ENCODE assay signal across 21 cellular contexts in genomic region chr13:21568854-21569253, GRCh38. TPM values are rescaled to one million over a fixed set of nuclear protein-coding genes. Genes with fewer than 3 reads are reported as not detected.
DNase-seq lines count a peak whose midpoint lies in the region; ATAC-seq and TF ChIP-seq lines count a peak whose summit lies in the region.
"Had no signal": no experiment of that assay in that cellular context is flagged by ENCODE, and none has a peak within 500 bp of the region (broad histone marks: within the 10 kb centered on the region; RNA-seq: fewer than 3 reads in every experiment).

No MANE protein-coding gene starts in this region.

- TF ChIP-seq CTCF in GM12865 (IDR thresholded peaks at IDR 0.05; ENCODE audit: insufficient read depth, low read depth, low read length, missing control alignments) (no peak), activated B cell treated with CpG ODN at 0.5 μM for 24 hours (IDR thresholded peaks at IDR 0.05) (no peak), neural cell (IDR thresholded peaks at IDR 0.05; ENCODE audit: poor library complexity, severe bottlenecking) (no peak), H9 (conservative IDR thresholded peaks at IDR 0.05) (no peak)

- no peak overlapping the region for H3K27ac Mint-ChIP-seq in activated B cell treated with CpG ODN at 0.5 μM for 24 hours
- no peak overlapping the region for H3K27ac Mint-ChIP-seq in H9

- no peak overlapping the region for H3K4me2 ChIP-seq in neural cell (ENCODE audit: low read length)
- H3K4me2 ChIP-seq in H9 (ENCODE audit: insufficient read depth, insufficient read length, low read length): no peak overlapping the region

- no peaks in the 10 kb centered on the region for H3K36me3 ChIP-seq in neural cell (ENCODE audit: insufficient read depth, low read length)

- no peak for TF ChIP-seq EP300 in neural cell (conservative IDR thresholded peaks at IDR 0.05; ENCODE audit: poor library complexity, severe bottlenecking)

- H3K23me2 ChIP-seq in H9 (ENCODE audit: insufficient read length, low read depth, low read length, poor library complexity, severe bottlenecking): no peaks in the 10 kb centered on the region

- CTCF ChIA-PET in activated B cell treated with CpG ODN at 0.5 μM for 24 hours (lab: Charles Lee): no interaction called here

- no peak overlapping the region for H3K56ac ChIP-seq in H9 (ENCODE audit: insufficient read length, low read depth, low read length)

- H4K20me1 ChIP-seq in neural cell (ENCODE audit: insufficient read depth): no peaks in the 10 kb centered on the region
- no peaks in the 10 kb centered on the region for H4K20me1 ChIP-seq in H9 (ENCODE audit: control insufficient read depth, insufficient read depth, insufficient read length)

- no peaks in the 10 kb centered on the region for H3K9me2 ChIP-seq in neural cell (ENCODE audit: insufficient read depth, low read length)

- H3K4me3 Mint-ChIP-seq in activated B cell treated with CpG ODN at 0.5 μM for 24 hours (no peak overlapping the region), H9 (no peak overlapping the region)
- H3K4me3 Mint-ChIP-seq: CD4-positive, CD25-positive, alpha-beta regulatory T cell had no signal

- no peaks in the 10 kb centered on the region for H3K79me1 ChIP-seq in H9 (ENCODE audit: insufficient read depth, low read depth, low read length, poor library complexity, severe bottlenecking)

- H3K36me3 Mint-ChIP-seq in activated B cell treated with CpG ODN at 0.5 μM for 24 hours (ENCODE audit: low read depth): peaks cover 22% of the 10 kb centered on the region
- H3K36me3 Mint-ChIP-seq in H9 (ENCODE audit: insufficient read depth in 1 of 3, low read depth in 3 of 3): peaks cover 9 to 19% (median 12%) of the 10 kb centered on the region in 3 experiments; a peak in 6 of 7 replicates

- H3K9ac ChIP-seq in neural cell (ENCODE audit: low read length) (no peak overlapping the region), H9 (ENCODE audit: extremely low read depth, insufficient read length, low read length) (no peak overlapping the region)

- no peak overlapping the region for H4K8ac ChIP-seq in H9 (replicated peaks; ENCODE audit: insufficient read length, low read depth, low read length)

- no peak overlapping the region for H4K91ac ChIP-seq in H9 (ENCODE audit: insufficient read length, low read depth, low read length)

- H3K27me3 ChIP-seq in neural cell (ENCODE audit: insufficient read depth, low read depth, low read length): no peaks in the 10 kb centered on the region
- H3K27me3 ChIP-seq in H9 (ENCODE audit: insufficient read depth, low read length): no peaks in the 10 kb centered on the region
- H3K27me3 ChIP-seq: SJCRH30 had no signal

- H3K9me3 Mint-ChIP-seq in activated B cell treated with CpG ODN at 0.5 μM for 24 hours: no peaks in the 10 kb centered on the region
- no peaks in the 10 kb centered on the region for H3K9me3 Mint-ChIP-seq in H9

- POLR2A ChIA-PET in activated B cell treated with CpG ODN at 0.5 μM for 24 hours (lab: Charles Lee): interaction anchor here (0.6 to 1.2 kb wide), 2 partner anchors 34 to 35 kb away, joined by 3 to 6 read pairs; partner anchors contain the start of gene MICU2

- peak overlapping the region; percentile 15 for H3K27ac ChIP-seq in neural cell (ENCODE audit: low read length)
- H3K27ac ChIP-seq in H9 (ENCODE audit: insufficient read length, low read depth, low read length): no peak overlapping the region
- H3K27ac ChIP-seq: HL-60, SJCRH30 had no signal

- peak; percentile 24 for DNase-seq in GM12865 (ENCODE audit: low read depth)
- no peak for DNase-seq in activated B cell treated with CpG ODN at 0.5 μM for 24 hours
- DNase-seq in NCI-H1417 (lab: John Stamatoyannopoulos, UW): no peak
- DNase-seq in NCI-H1930 (lab: John Stamatoyannopoulos, UW): no peak
- no peak for DNase-seq in H9
- DNase-seq: CD4-positive, CD25-positive, alpha-beta regulatory T cell; DMS79; KG1; NCI-H1092 treated with DMSO at 0.1 percent for 48 hours; NCI-H146; NCI-H2081; NCI-H2171; NCI-H345; NCI-H524; NCI-H774; NK-92 treated with Interleukin-12 subunit alpha and Interleukin-12 subunit beta, amount 100 ng/mL, for 24 hours; SJCRH30 had no signal

- no peaks in the 10 kb centered on the region for H3K4me1 ChIP-seq in H9 (ENCODE audit: insufficient read depth, low read length)

- no peak overlapping the region for H3K18ac ChIP-seq in H9 (ENCODE audit: insufficient read length, low read depth, low read length)

- H3K9me3 ChIP-seq in neural cell (ENCODE audit: low read length) (no peaks in the 10 kb centered on the region), H9 (ENCODE audit: control insufficient read depth, low read depth, low read length) (no peaks in the 10 kb centered on the region)
- H3K9me3 ChIP-seq: SJCRH30 had no signal

- H4K5ac ChIP-seq in H9 (ENCODE audit: insufficient read length, low read depth, low read length): no peak overlapping the region

- no peak overlapping the region for H2BK15ac ChIP-seq in H9 (ENCODE audit: low read depth, low read length)

- H3K79me2 ChIP-seq in neural cell (replicated peaks; ENCODE audit: insufficient read depth, low read length) (no peaks in the 10 kb centered on the region), H9 (ENCODE audit: insufficient read depth, low read length) (no peaks in the 10 kb centered on the region)

- H3K14ac ChIP-seq in H9 (ENCODE audit: insufficient read depth, low read length): no peak overlapping the region

- no peaks in the 10 kb centered on the region for H3K27me3 Mint-ChIP-seq in activated B cell treated with CpG ODN at 0.5 μM for 24 hours
- no peaks in the 10 kb centered on the region for H3K27me3 Mint-ChIP-seq in H9 (ENCODE audit: low read depth)
- H3K27me3 Mint-ChIP-seq: CD4-positive, CD25-positive, alpha-beta regulatory T cell had no signal

- ATAC-seq in HG03025 (IDR thresholded peaks at IDR 0.05; ENCODE audit: low FRiP score, unreplicated experiment) (peak; percentile 55), activated B cell treated with CpG ODN at 0.5 μM for 24 hours (ENCODE audit: low read depth) (peak; percentile 37)
- ATAC-seq: HepG2 had no signal

- no peak overlapping the region for H3K23ac ChIP-seq in H9 (ENCODE audit: insufficient read length, low read depth, low read length)

- H3T11ph ChIP-seq in H9 (ENCODE audit: low read length): no peak overlapping the region

- no peak overlapping the region for H2AK5ac ChIP-seq in H9 (ENCODE audit: insufficient read length, low read length)

- H2AFZ ChIP-seq in neural cell (ENCODE audit: low read depth, low read length) (no peak overlapping the region), H9 (ENCODE audit: low read length) (no peak overlapping the region)

- H3K4me3 ChIP-seq in GM12865 (ENCODE audit: low read depth, low read length) (no peak overlapping the region), neural cell (ENCODE audit: low read length) (no peak overlapping the region)
- H3K4me3 ChIP-seq: SJCRH30 had no signal

- no CpG with 5 or more reads among the region's 5 CpGs for WGBS in H9 (ENCODE audit: extremely low coverage, insufficient read length, low lambda C conversion rate)

- H2BK120ac ChIP-seq in H9 (ENCODE audit: low read depth, low read length, poor library complexity, severe bottlenecking): no peak overlapping the region

- TF ChIP-seq RAD21 in neural cell (conservative IDR thresholded peaks at IDR 0.05): no peak

- H2BK12ac ChIP-seq in H9 (ENCODE audit: insufficient read length, low read depth, low read length): no peak overlapping the region

- H2BK5ac ChIP-seq in H9 (ENCODE audit: insufficient read length, low read length): no peak overlapping the region

- no peak overlapping the region for H2BK20ac ChIP-seq in H9 (ENCODE audit: low read depth, low read length, poor library complexity, severe bottlenecking)

- H3K4me1 Mint-ChIP-seq in activated B cell treated with CpG ODN at 0.5 μM for 24 hours: peaks cover 27% of the 10 kb centered on the region
- H3K4me1 Mint-ChIP-seq in H9: peaks cover 5 to 8% of the 10 kb centered on the region in 2 experiments

- no peaks in the 10 kb centered on the region for H3F3A ChIP-seq in neural cell (ENCODE audit: insufficient read depth, low read length, poor library complexity, severe bottlenecking)

- no peak overlapping the region for H3K4ac ChIP-seq in H9 (ENCODE audit: low read depth, low read length)

- intact Hi-C loops in activated B cell treated with CpG ODN at 0.5 μM for 24 hours (cut with micrococcal nuclease): no loop called here

TF ChIP-seq in neural cell, 6 proteins besides CTCF, POLR2A, EP300 and RAD21:
- no peak for TF ChIP-seq SMC3 (conservative IDR thresholded peaks at IDR 0.05; ENCODE audit: poor library complexity)
- TF ChIP-seq REST (IDR thresholded peaks at IDR 0.05; ENCODE audit: borderline replicate concordance): no peak
- no peak for TF ChIP-seq EZH2 (IDR thresholded peaks at IDR 0.05; ENCODE audit: borderline replicate concordance, insufficient read depth, low read length, poor library complexity, severe bottlenecking)
- no peak for TF ChIP-seq TAF1 (IDR thresholded peaks at IDR 0.05; ENCODE audit: low read depth)
- no peak for TF ChIP-seq POLR2AphosphoS5 (IDR thresholded peaks at IDR 0.05)
- no peak for TF ChIP-seq MXI1 (conservative IDR thresholded peaks at IDR 0.05; ENCODE audit: poor library complexity, severe bottlenecking)

RNA-seq across cellular contexts. Expression of gene MICU2, which starts 35.1 kb away (rescaled TPM):
- total RNA-seq in activated B cell treated with CpG ODN at 0.5 μM for 24 hours (37.0 and 41.3 TPM in 2 replicates), H9 (2021) (38.2 and 38.4 TPM in 2 replicates)
- 223 TPM in 2 replicates for polyA plus RNA-seq in neural cell
- polyA minus RNA-seq in neural cell: 179 and 195 TPM in 2 replicates
